23 cellular contexts compared by ENCODE assay signal in genomic region chr5:139381837-139382361, GRCh38. TPM values are rescaled to one million over a fixed set of nuclear protein-coding genes. Genes with fewer than 3 reads are reported as not detected.
DNase-seq lines count a peak whose midpoint lies in the region; ATAC-seq and TF ChIP-seq lines count a peak whose summit lies in the region.
"Had no signal": no experiment of that assay in that cellular context is flagged by ENCODE, and none has a peak within 500 bp of the region (broad histone marks: within the 10 kb centered on the region; RNA-seq: fewer than 3 reads in every experiment).

No MANE protein-coding gene starts in this region.

- no peaks in the 10 kb centered on the region for H3K27me3 Mint-ChIP-seq in activated CD4-positive, alpha-beta T cell treated with anti-CD3 and anti-CD28 coated beads, Interleukin-2, amount 10 ng/mL, durations not matched to agents 7 days and 5 days
- no peaks in the 10 kb centered on the region for H3K27me3 Mint-ChIP-seq in activated CD4-positive, alpha-beta T cell treated with anti-CD3 and anti-CD28 coated beads, Interleukin-2, amount 10 ng/mL, durations not matched to agents 24 days and 14 days
- H3K27me3 Mint-ChIP-seq in stimulated activated naive B cell treated with anti-CD40 and anti-IgM and Interleukin-4, amounts not matched to agents 10 μg/mL and 1 μg/mL and 100 μg/mL, for 72 hours = no peaks in the 10 kb centered on the region

- H3K9me3 ChIP-seq in psoas muscle = no peaks in the 10 kb centered on the region
- H3K9me3 ChIP-seq in heart left ventricle = no peaks in the 10 kb centered on the region
- H3K9me3 ChIP-seq: heart right ventricle, mucosa of descending colon, thyroid gland had no signal

- H3K36me3 ChIP-seq in psoas muscle (ENCODE audit: insufficient read depth in 1 of 2, low read depth in 1 of 2) (no peaks in the 10 kb centered on the region), heart left ventricle (peaks cover 0 to 5% (median 0%) of the 10 kb centered on the region in 9 donors)
- H3K36me3 ChIP-seq: thyroid gland had no signal

- no peak for DNase-seq in activated CD4-positive, alpha-beta T cell treated with anti-CD3 and anti-CD28 coated beads, Interleukin-2, amount 10 ng/mL, durations not matched to agents 7 days and 5 days
- DNase-seq in activated CD4-positive, alpha-beta T cell treated with anti-CD3 and anti-CD28 coated beads, Interleukin-2, amount 10 ng/mL, durations not matched to agents 24 days and 14 days = no peak
- DNase-seq in kidney tubule cell (ENCODE audit: low spot score) (peak; percentile 32), psoas muscle (no peak), heart left ventricle (no peak)
- no peak for DNase-seq in stimulated activated naive B cell treated with anti-CD40 and anti-IgM and Interleukin-4, amounts not matched to agents 10 μg/mL and 1 μg/mL and 100 μg/mL, for 72 hours
- DNase-seq: activated naive CD4-positive, alpha-beta T cell treated with Interleukin-2 at 50 U/mL for 16 hours; activated T-cell treated with anti-CD3 and anti-CD28 coated beads, Interleukin-2, amount 50 U/mL, for 1 hour; dermis blood vessel endothelial cell; H9; heart right ventricle; immature natural killer cell; NCI-H524; stimulated activated naive CD8-positive, alpha-beta T cell treated with anti-CD3 and anti-CD28 coated beads, Interleukin-15, Interleukin-2, amounts not matched to agents 100 U/mL and 50 U/mL, for 24 hours; T-helper 9 cell; thyroid gland had no signal

- POLR2A ChIA-PET in activated CD4-positive, alpha-beta T cell treated with anti-CD3 and anti-CD28 coated beads, Interleukin-2, amount 10 ng/mL, durations not matched to agents 7 days and 5 days (lab: Charles Lee) = no interaction called here

- H3K4me3 Mint-ChIP-seq in activated CD4-positive, alpha-beta T cell treated with anti-CD3 and anti-CD28 coated beads, Interleukin-2, amount 10 ng/mL, durations not matched to agents 7 days and 5 days = no peak overlapping the region
- H3K4me3 Mint-ChIP-seq in activated CD4-positive, alpha-beta T cell treated with anti-CD3 and anti-CD28 coated beads, Interleukin-2, amount 10 ng/mL, durations not matched to agents 24 days and 14 days = no peak overlapping the region
- no peak overlapping the region for H3K4me3 Mint-ChIP-seq in stimulated activated naive B cell treated with anti-CD40 and anti-IgM and Interleukin-4, amounts not matched to agents 10 μg/mL and 1 μg/mL and 100 μg/mL, for 72 hours
- H3K4me3 Mint-ChIP-seq: H9, immature natural killer cell, neural crest cell had no signal

- no peaks in the 10 kb centered on the region for H3K27me3 ChIP-seq in psoas muscle (ENCODE audit: insufficient read depth in 3 of 3, low read length in 2 of 3)
- no peaks in the 10 kb centered on the region for H3K27me3 ChIP-seq in heart left ventricle
- H3K27me3 ChIP-seq: heart right ventricle, thyroid gland had no signal

- H3K4me1 ChIP-seq in psoas muscle (peaks cover 10% of the 10 kb centered on the region), heart left ventricle (peaks cover 0 to 25% (median 8%) of the 10 kb centered on the region in 12 donors)

- H3K4me3 ChIP-seq in psoas muscle = no peak overlapping the region
- H3K4me3 ChIP-seq in heart left ventricle = no peak overlapping the region
- H3K4me3 ChIP-seq: heart right ventricle, mucosa of descending colon, thyroid gland had no signal

- CTCF ChIA-PET in activated CD4-positive, alpha-beta T cell treated with anti-CD3 and anti-CD28 coated beads, Interleukin-2, amount 10 ng/mL, durations not matched to agents 7 days and 5 days (lab: Charles Lee) = interaction anchor here (3.2 kb wide), 1 partner anchor 10 kb away, joined by 13 read pairs; no protein-coding TSS in a partner anchor

- intact Hi-C loops in activated CD4-positive, alpha-beta T cell treated with anti-CD3 and anti-CD28 coated beads, Interleukin-2, amount 10 ng/mL, durations not matched to agents 24 days and 14 days (cut with micrococcal nuclease) = no loop called here
- intact Hi-C loops in psoas muscle (cut with DNase I) (no loop called here), heart left ventricle (cut with DNase I) (no loop called here)

- TF ChIP-seq POLR2A in Raji (IDR thresholded peaks at IDR 0.05; ENCODE audit: insufficient read depth, low read depth, low read length) (peak; percentile 55; the same call in 1 of the 2 replicates), heart left ventricle (IDR thresholded peaks at IDR 0.05) (no peak)

- no peaks in the 10 kb centered on the region for H3K9me3 Mint-ChIP-seq in activated CD4-positive, alpha-beta T cell treated with anti-CD3 and anti-CD28 coated beads, Interleukin-2, amount 10 ng/mL, durations not matched to agents 7 days and 5 days
- no peaks in the 10 kb centered on the region for H3K9me3 Mint-ChIP-seq in activated CD4-positive, alpha-beta T cell treated with anti-CD3 and anti-CD28 coated beads, Interleukin-2, amount 10 ng/mL, durations not matched to agents 24 days and 14 days
- H3K9me3 Mint-ChIP-seq in stimulated activated naive B cell treated with anti-CD40 and anti-IgM and Interleukin-4, amounts not matched to agents 10 μg/mL and 1 μg/mL and 100 μg/mL, for 72 hours = no peaks in the 10 kb centered on the region
- H3K9me3 Mint-ChIP-seq: H9, immature natural killer cell, neural crest cell had no signal

- no peak for TF ChIP-seq CTCF in psoas muscle (IDR thresholded peaks at IDR 0.05)
- no peak for TF ChIP-seq CTCF in heart left ventricle (IDR thresholded peaks at IDR 0.05)

- WGBS in psoas muscle, 3 donors = 88 to 90% (median 90%) methylated on average over 19 of the region's 19 CpGs
- WGBS in heart left ventricle, 4 donors = 75 to 79% (median 78%) methylated on average over 13 to 19 of the region's 19 CpGs

- peak overlapping the region; percentile 71 for H3K27ac Mint-ChIP-seq in activated CD4-positive, alpha-beta T cell treated with anti-CD3 and anti-CD28 coated beads, Interleukin-2, amount 10 ng/mL, durations not matched to agents 7 days and 5 days
- H3K27ac Mint-ChIP-seq in activated CD4-positive, alpha-beta T cell treated with anti-CD3 and anti-CD28 coated beads, Interleukin-2, amount 10 ng/mL, durations not matched to agents 24 days and 14 days = no peak overlapping the region
- H3K27ac Mint-ChIP-seq in stimulated activated naive B cell treated with anti-CD40 and anti-IgM and Interleukin-4, amounts not matched to agents 10 μg/mL and 1 μg/mL and 100 μg/mL, for 72 hours = peak overlapping the region; percentile 92
- H3K27ac Mint-ChIP-seq: H9 had no signal

- peaks cover 44% of the 10 kb centered on the region for H3K4me1 Mint-ChIP-seq in activated CD4-positive, alpha-beta T cell treated with anti-CD3 and anti-CD28 coated beads, Interleukin-2, amount 10 ng/mL, durations not matched to agents 7 days and 5 days
- H3K4me1 Mint-ChIP-seq in activated CD4-positive, alpha-beta T cell treated with anti-CD3 and anti-CD28 coated beads, Interleukin-2, amount 10 ng/mL, durations not matched to agents 24 days and 14 days = peaks cover 35% of the 10 kb centered on the region
- peaks cover 36 to 55% of the 10 kb centered on the region in 2 donors for H3K4me1 Mint-ChIP-seq in stimulated activated naive B cell treated with anti-CD40 and anti-IgM and Interleukin-4, amounts not matched to agents 10 μg/mL and 1 μg/mL and 100 μg/mL, for 72 hours
- H3K4me1 Mint-ChIP-seq: neural crest cell had no signal

- H3K27ac ChIP-seq in psoas muscle (no peak overlapping the region), heart left ventricle (no peak overlapping the region)
- H3K27ac ChIP-seq: 22Rv1, heart right ventricle, thyroid gland had no signal

- no peaks in the 10 kb centered on the region for H3K36me3 Mint-ChIP-seq in activated CD4-positive, alpha-beta T cell treated with anti-CD3 and anti-CD28 coated beads, Interleukin-2, amount 10 ng/mL, durations not matched to agents 7 days and 5 days (ENCODE audit: low read depth)
- H3K36me3 Mint-ChIP-seq in activated CD4-positive, alpha-beta T cell treated with anti-CD3 and anti-CD28 coated beads, Interleukin-2, amount 10 ng/mL, durations not matched to agents 24 days and 14 days (ENCODE audit: low read depth) = peaks cover 5% of the 10 kb centered on the region
- peaks cover 9 to 20% of the 10 kb centered on the region in 2 donors for H3K36me3 Mint-ChIP-seq in stimulated activated naive B cell treated with anti-CD40 and anti-IgM and Interleukin-4, amounts not matched to agents 10 μg/mL and 1 μg/mL and 100 μg/mL, for 72 hours

- no peak for ATAC-seq in stimulated activated naive B cell treated with anti-CD40 and anti-IgM and Interleukin-4, amounts not matched to agents 10 μg/mL and 1 μg/mL and 100 μg/mL, for 72 hours (replicated peaks)
- ATAC-seq in psoas muscle = no peak
- no peak for ATAC-seq in HG03139 (IDR thresholded peaks at IDR 0.05; ENCODE audit: unreplicated experiment)
- ATAC-seq in heart left ventricle = no peak
- ATAC-seq: heart right ventricle; stimulated activated naive CD8-positive, alpha-beta T cell treated with anti-CD3 and anti-CD28 coated beads, Interleukin-15, Interleukin-2, amounts not matched to agents 100 U/mL and 50 U/mL, for 24 hours had no signal

RNA-seq across cellular contexts. Expression of gene SLC23A1, which starts 1.2 kb away (rescaled TPM):
- under 1 TPM; 0.75 to 0.77 TPM for total RNA-seq in activated CD4-positive, alpha-beta T cell treated with anti-CD3 and anti-CD28 coated beads, Interleukin-2, amount 10 ng/mL, durations not matched to agents 7 days and 5 days
- total RNA-seq in activated CD4-positive, alpha-beta T cell treated with anti-CD3 and anti-CD28 coated beads, Interleukin-2, amount 10 ng/mL, durations not matched to agents 24 days and 14 days = 1.8 and 2.1 TPM in 2 replicates
- total RNA-seq in psoas muscle (not detected), heart left ventricle (not detected)
- polyA plus RNA-seq in psoas muscle (under 1 TPM in 1 of 3 donors, not detected in 2; 0.03 TPM), heart left ventricle (not detected)
- total RNA-seq: dermis blood vessel endothelial cell, H9, MCF 10A, neural crest cell, thyroid gland had no signal
- polyA plus RNA-seq: heart right ventricle had no signal

RNA-seq across cellular contexts. Expression of gene MZB1, which starts 7.8 kb away (rescaled TPM):
- 10 to 100 TPM; 12.7 to 13.4 TPM for total RNA-seq in activated CD4-positive, alpha-beta T cell treated with anti-CD3 and anti-CD28 coated beads, Interleukin-2, amount 10 ng/mL, durations not matched to agents 7 days and 5 days
- total RNA-seq in activated CD4-positive, alpha-beta T cell treated with anti-CD3 and anti-CD28 coated beads, Interleukin-2, amount 10 ng/mL, durations not matched to agents 24 days and 14 days = 28.3 and 29.1 TPM in 2 replicates
- total RNA-seq in psoas muscle (1 to 10 TPM in 2 of 4 donors, under 1 TPM in 2; 0.57 to 1.2 (median 0.84) TPM), heart left ventricle (1 to 10 TPM in 3 of 9 donors, under 1 TPM in 4, not detected in 2; 0.31 to 5.2 (median 0.97) TPM)
- polyA plus RNA-seq in psoas muscle (under 1 TPM; 0.03 to 0.25 (median 0.25) TPM), heart left ventricle (under 1 TPM; 0.33 to 0.72 TPM)
- total RNA-seq: dermis blood vessel endothelial cell, lower leg skin, MCF 10A had no signal

RNA-seq across cellular contexts. Expression of gene PROB1, which starts 13.0 kb away (rescaled TPM):
- total RNA-seq in activated CD4-positive, alpha-beta T cell treated with anti-CD3 and anti-CD28 coated beads, Interleukin-2, amount 10 ng/mL, durations not matched to agents 7 days and 5 days = 1 to 10 TPM; 3.3 to 3.4 TPM
- total RNA-seq in activated CD4-positive, alpha-beta T cell treated with anti-CD3 and anti-CD28 coated beads, Interleukin-2, amount 10 ng/mL, durations not matched to agents 24 days and 14 days = 8.4 and 9.2 TPM in 2 replicates
- total RNA-seq in psoas muscle (10 to 100 TPM; 42.3 to 86.7 (median 67.9) TPM), heart left ventricle (10 to 100 TPM; 26.6 to 63.4 (median 38.1) TPM)
- polyA plus RNA-seq in psoas muscle (10 to 100 TPM; 15.2 to 31.3 (median 30.1) TPM), heart left ventricle (10 to 100 TPM; 18.9 to 34.3 TPM)

RNA-seq across cellular contexts. Expression of gene SPATA24, which starts 22.0 kb away (rescaled TPM):
- 1 to 10 TPM; 5.5 to 7.2 TPM for total RNA-seq in activated CD4-positive, alpha-beta T cell treated with anti-CD3 and anti-CD28 coated beads, Interleukin-2, amount 10 ng/mL, durations not matched to agents 7 days and 5 days
- total RNA-seq in activated CD4-positive, alpha-beta T cell treated with anti-CD3 and anti-CD28 coated beads, Interleukin-2, amount 10 ng/mL, durations not matched to agents 24 days and 14 days = 4.2 TPM in 2 replicates
- total RNA-seq in psoas muscle = 10 to 100 TPM in 2 of 4 donors, 1 to 10 TPM in 2; 6.7 to 14.6 (median 10.6) TPM
- polyA plus RNA-seq in psoas muscle = 10 to 100 TPM; 11.2 to 18.8 (median 18.3) TPM
- total RNA-seq in heart left ventricle = 10 to 100 TPM; 10.7 to 25.9 (median 16.0) TPM
- 10 to 100 TPM; 12.6 to 37.8 TPM for polyA plus RNA-seq in heart left ventricle

RNA-seq across cellular contexts. Expression of gene PAIP2, which starts 40.2 kb away (rescaled TPM):
- 10 to 100 TPM; 87.0 to 96.0 TPM for total RNA-seq in activated CD4-positive, alpha-beta T cell treated with anti-CD3 and anti-CD28 coated beads, Interleukin-2, amount 10 ng/mL, durations not matched to agents 7 days and 5 days
- total RNA-seq in activated CD4-positive, alpha-beta T cell treated with anti-CD3 and anti-CD28 coated beads, Interleukin-2, amount 10 ng/mL, durations not matched to agents 24 days and 14 days = 83.3 and 93.8 TPM in 2 replicates
- total RNA-seq in psoas muscle (100 to 1,000 TPM; 111 to 144 (median 116) TPM), heart left ventricle (100 to 1,000 TPM; 111 to 154 (median 132) TPM)
- polyA plus RNA-seq in psoas muscle (100 to 1,000 TPM; 113 to 252 (median 143) TPM), heart left ventricle (100 to 1,000 TPM in 1 of 2 donors, 10 to 100 TPM in 1; 93.2 to 138 TPM)
